Comparison of ENCODE assay signal across 8 cellular contexts in the genomic region with DNA sequence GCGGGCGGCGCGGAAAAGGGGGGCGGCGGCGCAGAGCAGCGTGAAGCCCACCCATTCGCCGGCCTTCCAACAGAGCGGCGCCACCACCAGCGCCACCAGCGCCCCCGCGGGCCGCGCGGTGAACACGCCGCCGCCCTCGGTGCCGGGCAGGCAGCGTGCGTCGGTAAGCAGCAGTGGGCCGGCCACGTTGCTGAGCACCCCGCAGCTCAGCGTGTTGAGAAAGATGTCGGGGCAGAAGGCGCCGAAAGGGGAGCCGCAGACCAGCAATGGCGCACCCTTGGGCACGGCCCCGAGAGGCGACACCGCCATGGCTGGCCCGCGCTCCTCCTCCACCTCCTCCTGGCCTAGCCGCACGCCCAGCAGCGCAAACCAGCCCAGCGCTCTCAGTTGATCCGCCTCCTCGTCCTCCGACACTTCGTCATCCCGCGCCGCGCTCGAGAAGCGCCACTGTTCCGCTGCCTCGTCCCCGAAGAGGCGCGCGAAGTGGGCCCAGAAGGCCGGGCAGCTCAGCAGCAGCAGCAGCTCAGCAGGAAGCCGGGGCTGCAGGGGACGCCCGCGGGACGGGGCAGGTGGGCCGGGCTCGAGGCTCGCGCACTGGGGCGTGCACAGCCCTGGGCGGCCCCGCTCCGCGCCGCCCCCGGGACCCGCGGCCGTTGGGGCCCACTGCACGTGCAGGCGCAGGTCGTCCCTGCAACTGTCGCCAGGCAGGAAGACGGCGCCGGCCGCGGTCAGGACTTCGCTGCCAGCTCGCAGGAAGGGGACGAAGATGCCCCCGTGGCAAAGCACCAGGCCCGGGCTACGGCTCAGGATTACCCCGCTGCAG. TPM values are rescaled to one million over a fixed set of nuclear protein-coding genes. Genes with fewer than 3 reads are reported as not detected.
DNase-seq lines count a peak whose midpoint lies in the region; ATAC-seq and TF ChIP-seq lines count a peak whose summit lies in the region.

No MANE protein-coding gene starts in this region.

- H3K27me3 Mint-ChIP-seq in activated CD8-positive, alpha-beta T cell treated with anti-CD3 and anti-CD28 coated beads for 36 hours = no peaks in the 10 kb centered on the region
- no peaks in the 10 kb centered on the region for H3K27me3 Mint-ChIP-seq in memory B cell

- POLR2A ChIA-PET in activated CD8-positive, alpha-beta T cell treated with anti-CD3 and anti-CD28 coated beads for 36 hours (lab: Charles Lee) = interaction anchor here (0.7 to 4.5 kb wide), 17 partner anchors 11 to 259 kb away, joined by 3 to 38 read pairs (median 11); a partner anchor contains a TSS

- intact Hi-C loops in activated CD8-positive, alpha-beta T cell treated with anti-CD3 and anti-CD28 coated beads for 36 hours (cut with micrococcal nuclease) = no loop called here

- ATAC-seq in GM18517 (IDR thresholded peaks at IDR 0.05; ENCODE audit: unreplicated experiment) (peak; percentile 40), HG03025 (IDR thresholded peaks at IDR 0.05; ENCODE audit: low FRiP score, unreplicated experiment) (peak; percentile 53), memory B cell (ENCODE audit: low read depth) (peak; percentile 69)
- ATAC-seq in activated CD8-positive, alpha-beta T cell treated with anti-CD3 and anti-CD28 coated beads for 36 hours = peak; percentile 56

- H3K4me1 Mint-ChIP-seq in activated CD8-positive, alpha-beta T cell treated with anti-CD3 and anti-CD28 coated beads for 36 hours (ENCODE audit: low read depth) = peaks cover 32% of the 10 kb centered on the region
- peaks cover 22% of the 10 kb centered on the region for H3K4me1 Mint-ChIP-seq in memory B cell

- H3K36me3 Mint-ChIP-seq in activated CD8-positive, alpha-beta T cell treated with anti-CD3 and anti-CD28 coated beads for 36 hours (ENCODE audit: low read depth) = peaks cover 18% of the 10 kb centered on the region
- H3K36me3 Mint-ChIP-seq in memory B cell = peaks cover 7% of the 10 kb centered on the region

- H3K27ac Mint-ChIP-seq in activated CD8-positive, alpha-beta T cell treated with anti-CD3 and anti-CD28 coated beads for 36 hours = peak overlapping the region; percentile 95
- H3K27ac Mint-ChIP-seq in memory B cell = peak overlapping the region; percentile 88

- CTCF ChIA-PET in activated CD8-positive, alpha-beta T cell treated with anti-CD3 and anti-CD28 coated beads for 36 hours (lab: Charles Lee) = interaction anchor here (0.8 to 5.2 kb wide), 37 partner anchors 10 to 258 kb away, joined by 3 to 62 read pairs (median 6); a partner anchor contains a TSS

- TF ChIP-seq CTCF in activated CD8-positive, alpha-beta T cell treated with anti-CD3 and anti-CD28 coated beads for 36 hours (IDR thresholded peaks at IDR 0.05) = peak; percentile 76

- peak overlapping the region; percentile 89 for H3K4me3 Mint-ChIP-seq in activated CD8-positive, alpha-beta T cell treated with anti-CD3 and anti-CD28 coated beads for 36 hours
- peak overlapping the region; percentile 83 for H3K4me3 Mint-ChIP-seq in memory B cell

- DNase-seq in A172 (ENCODE audit: low spot score) (peak; percentile 24), NCI-H345 (lab: John Stamatoyannopoulos, UW) (peak; percentile 61), memory B cell (ENCODE audit: low spot score in 2 of 2) (peak; percentile 62 to 71)
- peak; percentile 74 for DNase-seq in activated CD8-positive, alpha-beta T cell treated with anti-CD3 and anti-CD28 coated beads for 36 hours
- peak; percentile 53 for DNase-seq in effector CD8-positive, alpha-beta T cell (lab: John Stamatoyannopoulos, UW)
- DNase-seq in stimulated activated CD8-positive, alpha-beta memory T cell treated with anti-CD3 and anti-CD28 coated beads, Interleukin-12 subunit alpha, Interleukin-12 subunit beta, amount 100 ng/mL, for 24 hours (ENCODE audit: extremely low read depth) = peak; percentile 36

- no peaks in the 10 kb centered on the region for H3K9me3 Mint-ChIP-seq in activated CD8-positive, alpha-beta T cell treated with anti-CD3 and anti-CD28 coated beads for 36 hours
- H3K9me3 Mint-ChIP-seq in memory B cell = no peaks in the 10 kb centered on the region

RNA-seq across cellular contexts. Expression of a gene that starts 0.6 kb away (rescaled TPM):
- total RNA-seq in A172 (2014; rRNA removed; shearing (Covaris generic)) = 16.8 and 19.1 TPM in 2 replicates
- total RNA-seq in activated CD8-positive, alpha-beta T cell treated with anti-CD3 and anti-CD28 coated beads for 36 hours = 10 to 100 TPM; 20.0 to 20.3 TPM

RNA-seq across cellular contexts. Expression of a gene that starts 13.3 kb away (rescaled TPM):
- total RNA-seq in A172 (2014; rRNA removed; shearing (Covaris generic)) = 15.3 and 16.3 TPM in 2 replicates
- 1 to 10 TPM; 6.3 to 8.2 TPM for total RNA-seq in activated CD8-positive, alpha-beta T cell treated with anti-CD3 and anti-CD28 coated beads for 36 hours

RNA-seq across cellular contexts. Expression of a gene that starts 24.4 kb away (rescaled TPM):
- total RNA-seq in A172 (2014; rRNA removed; shearing (Covaris generic)) = 102 and 104 TPM in 2 replicates
- 100 to 1,000 TPM in 1 of 2 experiments, 10 to 100 TPM in 1; 95.9 to 101 TPM for total RNA-seq in activated CD8-positive, alpha-beta T cell treated with anti-CD3 and anti-CD28 coated beads for 36 hours

Comparison
In these comparisons a context has a peak if more than half of its experiments do, and no peak if none do; other contexts are left out.
1. Peak in every context shown above with its lines: DNase-seq and ATAC-seq.
2. DNase-seq: peak in every context shown above with its lines; median percentile 74 in activated CD8-positive, alpha-beta T cell treated with anti-CD3 and anti-CD28 coated beads for 36 hours; 66 in memory B cell; 61 in NCI-H345; 53 in effector CD8-positive, alpha-beta T cell; 36 in stimulated activated CD8-positive, alpha-beta memory T cell treated with anti-CD3 and anti-CD28 coated beads, Interleukin-12 subunit alpha, Interleukin-12 subunit beta, amount 100 ng/mL, for 24 hours; 24 in A172.